Comparison of ENCODE assay signal across 8 cellular contexts in genomic region chr1:203326830-203327683, GRCh38. TPM values are rescaled to one million over a fixed set of nuclear protein-coding genes. Genes with fewer than 3 reads are reported as not detected.
DNase-seq lines count a peak whose midpoint lies in the region; ATAC-seq, FAIRE-seq and TF ChIP-seq lines count a peak whose summit lies in the region.

No MANE protein-coding gene starts in this region.

- no peaks in the 10 kb centered on the region for H3K9me3 ChIP-seq in endodermal cell (ENCODE audit: control insufficient read depth, low read length)
- no peaks in the 10 kb centered on the region for H3K9me3 ChIP-seq in mesodermal cell (ENCODE audit: control insufficient read depth, low read length)

- no peaks in the 10 kb centered on the region for H3K27me3 ChIP-seq in endodermal cell (ENCODE audit: control insufficient read depth, insufficient read depth, low read length, poor library complexity, severe bottlenecking)

- no peak for TF ChIP-seq CTCF in endodermal cell (conservative IDR thresholded peaks at IDR 0.05)

- peaks cover 9% of the 10 kb centered on the region for H3K27me3 Mint-ChIP-seq in endodermal cell (ENCODE audit: insufficient read depth)

- H3K27ac ChIP-seq in endodermal cell (ENCODE audit: low read depth, low read length): peak overlapping the region; percentile 99
- peak overlapping the region; percentile 67 for H3K27ac ChIP-seq in mesodermal cell (ENCODE audit: low read depth, low read length, severe bottlenecking)

- peak overlapping the region; percentile 45 for H3K4me3 Mint-ChIP-seq in endodermal cell

- peak overlapping the region; percentile 49 for H3K9ac ChIP-seq in endodermal cell (ENCODE audit: extremely low read depth, low read length, poor library complexity, severe bottlenecking)

- H3K36me3 ChIP-seq in endodermal cell (ENCODE audit: control insufficient read depth, insufficient read depth, low read length) (no peaks in the 10 kb centered on the region), mesodermal cell (ENCODE audit: control insufficient read depth, insufficient read depth, low read length) (no peaks in the 10 kb centered on the region)

- peaks cover 13% of the 10 kb centered on the region for H3K4me1 ChIP-seq in endodermal cell (ENCODE audit: control insufficient read depth, insufficient read depth, low read length)
- H3K4me1 ChIP-seq in mesodermal cell (ENCODE audit: control insufficient read depth, insufficient read depth, low read length, poor library complexity, severe bottlenecking): peaks cover 33% of the 10 kb centered on the region

- H3K9me3 Mint-ChIP-seq in endodermal cell: no peaks in the 10 kb centered on the region

- H3K4me1 Mint-ChIP-seq in endodermal cell: peaks cover 57% of the 10 kb centered on the region

- H3K36me3 Mint-ChIP-seq in endodermal cell (ENCODE audit: low read depth): no peaks in the 10 kb centered on the region

- peak overlapping the region; percentile 92 for H3K27ac Mint-ChIP-seq in endodermal cell

- peak; percentile 92 for DNase-seq in COLO829 (ENCODE audit: low spot score)
- DNase-seq in HTR-8/SVneo (ENCODE audit: insufficient read length, low spot score): peak; percentile 96
- DNase-seq in NOMO-1 treated with DMSO at 0.1 percent for 48 hours (lab: John Stamatoyannopoulos, UW; ENCODE audit: unreplicated experiment): peak; percentile 87
- DNase-seq in activated CD8-positive, alpha-beta memory T cell treated with anti-CD3 and anti-CD28 coated beads, Interleukin-2, amount 50 U/mL, for 1 hour (ENCODE audit: extremely low read depth): peak; percentile 80
- peak; percentile 97 for DNase-seq in endodermal cell
- DNase-seq in stimulated activated CD8-positive, alpha-beta memory T cell treated with anti-CD3 and anti-CD28 coated beads, Interleukin-15, amount 100 ng/mL, for 4 hours (ENCODE audit: low read depth in 2 of 2): peak; percentile 86 to 92

- 4 to 5% methylated on average over 19 to 49 of the region's 49 CpGs for whole genome bisulfite sequencing in endodermal cell (ENCODE audit: insufficient coverage in 1 of 2, insufficient read length in 1 of 2), 2 experiments
- WGBS in mesodermal cell (ENCODE audit: insufficient coverage in 2 of 2), 2 experiments: 2 to 3% methylated on average over 28 to 32 of the region's 49 CpGs

- H3K4me3 ChIP-seq in endodermal cell (ENCODE audit: low read length) (peak overlapping the region; percentile 78), mesodermal cell (ENCODE audit: extremely low read depth, insufficient read depth, low read length, poor library complexity, severe bottlenecking) (peak overlapping the region; percentile 46)

- FAIRE-seq in HTR-8/SVneo (lab: Jason Lieb, UNC): no peak

- peak; percentile 67 for ATAC-seq in GM21381 (IDR thresholded peaks at IDR 0.05; ENCODE audit: unreplicated experiment)

RNA-seq across cellular contexts. Expression of gene BTG2, which starts 21.7 kb away (rescaled TPM):
- 10 to 100 TPM; 49.8 to 54.6 TPM for total RNA-seq in endodermal cell
- polyA plus RNA-seq in endodermal cell (2013, experiment 1 of 2): 73.2 TPM
- 77.5 TPM for polyA plus RNA-seq in endodermal cell (2013, experiment 2 of 2)
- polyA plus RNA-seq in mesodermal cell (2013, experiment 1 of 2): 55.1 TPM
- polyA plus RNA-seq in mesodermal cell (2013, experiment 2 of 2): 43.4 TPM

RNA-seq across cellular contexts. Expression of gene FMOD, which starts 23.9 kb away (rescaled TPM):
- 1 to 10 TPM; 2.9 to 4.8 TPM for total RNA-seq in endodermal cell
- 2.4 TPM for polyA plus RNA-seq in endodermal cell (2013, experiment 1 of 2)
- polyA plus RNA-seq in endodermal cell (2013, experiment 2 of 2): 1.4 TPM
- 16.6 TPM for polyA plus RNA-seq in mesodermal cell (2013, experiment 1 of 2)
- polyA plus RNA-seq in mesodermal cell (2013, experiment 2 of 2): 18.2 TPM

Comparison
In these comparisons a context has a peak if more than half of its experiments do, and no peak if none do; other contexts are left out.
1. Peak in every context shown above with its lines: DNase-seq, ATAC-seq, H3K4me3 ChIP-seq and H3K27ac ChIP-seq.